8 cellular contexts compared by ENCODE assay signal in genomic region chr14:88013750-88014349, GRCh38. TPM values are rescaled to one million over a fixed set of nuclear protein-coding genes. Genes with fewer than 3 reads are reported as not detected.
DNase-seq lines count a peak whose midpoint lies in the region; ATAC-seq and TF ChIP-seq lines count a peak whose summit lies in the region.

No MANE protein-coding gene starts in this region.

- no peak overlapping the region for H4K8ac ChIP-seq in mesendoderm (ENCODE audit: low read depth, low read length)

- peak in 4 of 5 donors; percentile 29 to 46 (median 38) for DNase-seq in CD4-positive, alpha-beta memory T cell
- peak; percentile 45 to 70 for DNase-seq in NCI-H1930 (lab: John Stamatoyannopoulos, UW)
- peak; percentile 26 for DNase-seq in T-helper 9 cell
- peak; percentile 88 for DNase-seq in endodermal cell
- DNase-seq in mesendoderm, result peak; percentile 78
- peak; percentile 87 for DNase-seq in testis

- ATAC-seq in GM18873 (IDR thresholded peaks at IDR 0.05; ENCODE audit: low FRiP score, unreplicated experiment) (peak; percentile 89), HG03060 (IDR thresholded peaks at IDR 0.05; ENCODE audit: low read depth, unreplicated experiment) (peak; percentile 75)

- no peaks in the 10 kb centered on the region for H3K79me1 ChIP-seq in mesendoderm (ENCODE audit: low read length)

- H3K4ac ChIP-seq in mesendoderm (ENCODE audit: low read depth, low read length), result no peak overlapping the region

- peak overlapping the region; percentile 9 to 91 (median 65) for H3K27ac Mint-ChIP-seq in CD4-positive, alpha-beta memory T cell
- no peak overlapping the region for H3K27ac Mint-ChIP-seq in endodermal cell

- WGBS in endodermal cell (ENCODE audit: insufficient coverage in 1 of 2, insufficient read length in 1 of 2), 2 experiments, result 0 to 11% methylated on average over 4 to 7 of the region's 7 CpGs
- no CpG with 5 or more reads among the region's 7 CpGs for WGBS in mesendoderm (ENCODE audit: extremely low coverage, insufficient coverage, low lambda C conversion rate)
- WGBS in testis, 2 donors, result 18 to 19% methylated on average over 7 of the region's 7 CpGs

- no peak overlapping the region for H3K27ac ChIP-seq in CD4-positive, alpha-beta memory T cell (ENCODE audit: low read depth, low read length)
- H3K27ac ChIP-seq in endodermal cell (ENCODE audit: low read depth, low read length) (no peak overlapping the region), mesendoderm (ENCODE audit: low read depth, low read length) (no peak overlapping the region), testis (no peak overlapping the region)

- POLR2A ChIA-PET in CD4-positive, alpha-beta memory T cell (lab: Charles Lee; ENCODE audit: partially characterized antibody), result interaction anchor here (1.1 to 2.6 kb wide), 3 partner anchors 13 to 155 kb away, joined by 5 to 16 read pairs (median 6); partner anchors contain the start of gene GALC

- H3K36me3 Mint-ChIP-seq in CD4-positive, alpha-beta memory T cell, result peaks cover 60 to 62% of the 10 kb centered on the region in 2 donors
- no peaks in the 10 kb centered on the region for H3K36me3 Mint-ChIP-seq in endodermal cell (ENCODE audit: low read depth)

- peaks cover 59% of the 10 kb centered on the region for H3K4me1 ChIP-seq in CD4-positive, alpha-beta memory T cell (ENCODE audit: insufficient read depth, low read length)
- H3K4me1 ChIP-seq in endodermal cell (ENCODE audit: control insufficient read depth, insufficient read depth, low read length) (no peaks in the 10 kb centered on the region), mesendoderm (ENCODE audit: control insufficient read depth, low read depth, low read length) (no peaks in the 10 kb centered on the region), testis (no peaks in the 10 kb centered on the region)

- no peak overlapping the region for H3K4me2 ChIP-seq in mesendoderm (ENCODE audit: low read length)

- H3K36me3 ChIP-seq in CD4-positive, alpha-beta memory T cell (ENCODE audit: insufficient read depth, low read length), result peaks cover 12% of the 10 kb centered on the region
- H3K36me3 ChIP-seq in endodermal cell (ENCODE audit: control insufficient read depth, insufficient read depth, low read length), result no peaks in the 10 kb centered on the region
- no peaks in the 10 kb centered on the region for H3K36me3 ChIP-seq in mesendoderm (ENCODE audit: control insufficient read depth, insufficient read depth, low read length)
- no peaks in the 10 kb centered on the region for H3K36me3 ChIP-seq in testis (ENCODE audit: low read depth, missing control alignments)

- CTCF ChIA-PET in CD4-positive, alpha-beta memory T cell (lab: Charles Lee; ENCODE audit: partially characterized antibody), result interaction anchor here (0.7 to 7.4 kb wide), 18 partner anchors 8 to 480 kb away, joined by 3 to 58 read pairs (median 4); partner anchors contain the start of gene GALC

- no peak overlapping the region for H2BK120ac ChIP-seq in mesendoderm (ENCODE audit: low read depth, low read length)

- no peak overlapping the region for H2BK5ac ChIP-seq in mesendoderm (ENCODE audit: low read length)

- no peak for TF ChIP-seq POLR2A in testis (IDR thresholded peaks at IDR 0.05)

- no peak overlapping the region for H3K4me3 ChIP-seq in CD4-positive, alpha-beta memory T cell (ENCODE audit: low read length in 2 of 2)
- no peak overlapping the region for H3K4me3 ChIP-seq in endodermal cell (ENCODE audit: low read length)
- no peak overlapping the region for H3K4me3 ChIP-seq in mesendoderm (ENCODE audit: low read length)
- no peak overlapping the region for H3K4me3 ChIP-seq in testis

- peak; percentile 95 for TF ChIP-seq CTCF in endodermal cell (conservative IDR thresholded peaks at IDR 0.05)
- TF ChIP-seq CTCF in testis (IDR thresholded peaks at IDR 0.05), result peak; percentile 85 to 97 (median 88)

- intact Hi-C loops in CD4-positive, alpha-beta memory T cell (cut with micrococcal nuclease), result loop anchor here (1.0 kb wide), 1 partner anchor 154 kb away; no protein-coding TSS in a partner anchor
- intact Hi-C loops in testis (cut with DNase I; ENCODE audit: low total_unique reads), result no loop called here

- no peaks in the 10 kb centered on the region for H3K9me3 ChIP-seq in CD4-positive, alpha-beta memory T cell (ENCODE audit: control insufficient read depth in 1 of 2, low read length in 2 of 2)
- H3K9me3 ChIP-seq in endodermal cell (ENCODE audit: control insufficient read depth, low read length) (peaks cover 16% of the 10 kb centered on the region), testis (no peaks in the 10 kb centered on the region)

- H3K9me3 Mint-ChIP-seq in CD4-positive, alpha-beta memory T cell, result no peaks in the 10 kb centered on the region
- peaks cover 9% of the 10 kb centered on the region for H3K9me3 Mint-ChIP-seq in endodermal cell

- H3K27me3 ChIP-seq in CD4-positive, alpha-beta memory T cell (ENCODE audit: insufficient read depth, low read length), result no peaks in the 10 kb centered on the region
- H3K27me3 ChIP-seq in endodermal cell (ENCODE audit: control insufficient read depth, insufficient read depth, low read length, poor library complexity, severe bottlenecking), result no peaks in the 10 kb centered on the region
- H3K27me3 ChIP-seq in mesendoderm (ENCODE audit: insufficient read depth, low read length, poor library complexity), result no peaks in the 10 kb centered on the region
- H3K27me3 ChIP-seq in testis, result no peaks in the 10 kb centered on the region

- H3K9ac ChIP-seq in endodermal cell (ENCODE audit: extremely low read depth, low read length, poor library complexity, severe bottlenecking) (no peak overlapping the region), mesendoderm (ENCODE audit: low read length) (no peak overlapping the region)

- no peak overlapping the region for H3K18ac ChIP-seq in mesendoderm (ENCODE audit: low read length)

- H3K4me1 Mint-ChIP-seq in CD4-positive, alpha-beta memory T cell, result peaks cover 49 to 77% (median 64%) of the 10 kb centered on the region in 4 donors
- H3K4me1 Mint-ChIP-seq in endodermal cell, result no peaks in the 10 kb centered on the region

- H3K23ac ChIP-seq in mesendoderm (ENCODE audit: low read length), result no peak overlapping the region

- no peaks in the 10 kb centered on the region for H3K79me2 ChIP-seq in mesendoderm (ENCODE audit: control insufficient read depth, insufficient read depth, low read length)

- no peaks in the 10 kb centered on the region for H3K27me3 Mint-ChIP-seq in CD4-positive, alpha-beta memory T cell
- H3K27me3 Mint-ChIP-seq in endodermal cell (ENCODE audit: insufficient read depth), result no peaks in the 10 kb centered on the region

- H3K4me3 Mint-ChIP-seq in CD4-positive, alpha-beta memory T cell, result peak overlapping the region in 6 of 8 donors; percentile 3 to 69 (median 44)
- H3K4me3 Mint-ChIP-seq in endodermal cell, result no peak overlapping the region

- H2BK15ac ChIP-seq in mesendoderm (replicated peaks; ENCODE audit: low read depth), result no peak overlapping the region

- H4K5ac ChIP-seq in mesendoderm (ENCODE audit: low read length), result no peak overlapping the region

- H2AK5ac ChIP-seq in mesendoderm (ENCODE audit: low read length), result no peak overlapping the region

- H3K56ac ChIP-seq in mesendoderm (ENCODE audit: low read length), result no peak overlapping the region

RNA-seq across cellular contexts. Expression of gene GPR65, which starts 8.9 kb away (rescaled TPM):
- 10 to 100 TPM; 14.2 to 15.5 TPM for total RNA-seq in CD4-positive, alpha-beta memory T cell
- 10 to 100 TPM; 26.0 to 35.0 TPM for polyA plus RNA-seq in CD4-positive, alpha-beta memory T cell
- total RNA-seq in endodermal cell, result not detected
- not detected for polyA plus RNA-seq in endodermal cell (2013, experiment 1 of 2)
- not detected for polyA plus RNA-seq in endodermal cell (2013, experiment 2 of 2)
- not detected for polyA plus RNA-seq in mesendoderm (2013, experiment 1 of 2)
- polyA plus RNA-seq in mesendoderm (2013, experiment 2 of 2), result not detected
- total RNA-seq in testis, result under 1 TPM; 0.08 to 0.31 TPM
- polyA plus RNA-seq in testis (ENCODE audit: insufficient read depth, low read depth, low replicate concordance), result 0.96 TPM

RNA-seq across cellular contexts. Expression of gene GALC, which starts 20.9 kb away (rescaled TPM):
- total RNA-seq in CD4-positive, alpha-beta memory T cell, result 10 to 100 TPM; 26.6 to 28.7 TPM
- polyA plus RNA-seq in CD4-positive, alpha-beta memory T cell, result 10 to 100 TPM; 23.4 to 27.9 TPM
- total RNA-seq in endodermal cell, result 10 to 100 TPM; 31.8 to 76.0 TPM
- polyA plus RNA-seq in endodermal cell (2013, experiment 1 of 2), result 36.8 TPM
- polyA plus RNA-seq in endodermal cell (2013, experiment 2 of 2), result 35.6 TPM
- polyA plus RNA-seq in mesendoderm (2013, experiment 1 of 2), result 8.0 TPM
- 8.2 TPM for polyA plus RNA-seq in mesendoderm (2013, experiment 2 of 2)
- total RNA-seq in testis, result 100 to 1,000 TPM in 1 of 2 donors, 10 to 100 TPM in 1; 79.6 to 100 TPM
- polyA plus RNA-seq in testis (ENCODE audit: insufficient read depth, low read depth, low replicate concordance), result 50.7 TPM

Comparison
In these comparisons a context has a peak if more than half of its experiments do, and no peak if none do; other contexts are left out.
1. DNase-seq: peak in every context shown above with its lines; median percentile 88 in endodermal cell; 87 in testis; 78 in mesendoderm; 58 in NCI-H1930; 38 in CD4-positive, alpha-beta memory T cell; 26 in T-helper 9 cell.
2. RNA of gene GPR65, which starts 8.9 kb away (total RNA-seq): 14.2 to 15.5 TPM in CD4-positive, alpha-beta memory T cell; 0.08 to 0.31 TPM in testis and not detected in endodermal cell; every median in the first group is over 10 times any median in the second.